In genomic region chr6:166826264-166826663, GRCh38 we compare ENCODE assay signal across 23 cellular contexts.
"Had no signal": no experiment of that assay in that cellular context is flagged by ENCODE, and none has a peak within 500 bp of the region (broad histone marks: within the 10 kb centered on the region; RNA-seq: fewer than 3 reads in every experiment).

No MANE protein-coding gene starts in this region.

- H3K36me3 ChIP-seq: gastroesophageal sphincter, right lobe of liver, thoracic aorta, vagina had no signal

- H3K27me3 ChIP-seq: body of pancreas, dorsolateral prefrontal cortex, gastroesophageal sphincter, right lobe of liver, vagina had no signal

- DNase-seq: activated CD4-positive, alpha-beta T cell treated with anti-CD3 and anti-CD28 coated beads for 36 hours; activated CD4-positive, CD25-positive, alpha-beta regulatory T cell; activated CD8-positive, alpha-beta memory T cell treated with anti-CD3 and anti-CD28 coated beads, Interleukin-2, amount 10 ng/mL, durations not matched to agents 7 days and 5 days; activated CD8-positive, alpha-beta T cell treated with anti-CD3 and anti-CD28 coated beads, Interleukin-2, amount 10 ng/mL, durations not matched to agents 7 days and 5 days; activated naive CD8-positive, alpha-beta T cell treated with anti-CD3 and anti-CD28 coated beads, Interleukin-2, amount 50 U/mL, for 24 hours; activated T-cell treated with anti-CD3 and anti-CD28 coated beads, Interleukin-2, amount 50 U/mL, for 48 hours; anterior cingulate cortex; body of pancreas; dorsolateral prefrontal cortex; effector memory CD4-positive, alpha-beta T cell; hippocampal formation; kidney; naive thymus-derived CD4-positive, alpha-beta T cell; right lobe of liver; stimulated activated CD4-positive, alpha-beta T cell treated with anti-CD3 and anti-CD28 coated beads, Interleukin-12 subunit alpha, Interleukin-12 subunit beta, amount 100 ng/mL, for 4 hours; stimulated activated CD4-positive, alpha-beta T cell treated with anti-CD3 and anti-CD28 coated beads, Interleukin-4, amount 100 ng/mL, for 24 hours; T-helper 2 cell had no signal

- H3K27ac ChIP-seq: body of pancreas, coronary artery, dorsolateral prefrontal cortex, gastroesophageal sphincter, right lobe of liver, skin epidermis, thoracic aorta, vagina had no signal

- ATAC-seq: activated CD4-positive, alpha-beta T cell treated with anti-CD3 and anti-CD28 coated beads for 36 hours; activated CD8-positive, alpha-beta memory T cell treated with anti-CD3 and anti-CD28 coated beads, Interleukin-2, amount 10 ng/mL, durations not matched to agents 7 days and 5 days; activated CD8-positive, alpha-beta T cell treated with anti-CD3 and anti-CD28 coated beads, Interleukin-2, amount 10 ng/mL, durations not matched to agents 7 days and 5 days; activated naive CD8-positive, alpha-beta T cell treated with anti-CD3 and anti-CD28 coated beads, Interleukin-2, amount 50 U/mL, for 24 hours; body of pancreas; gastroesophageal sphincter; naive thymus-derived CD4-positive, alpha-beta T cell; right lobe of liver; stimulated activated effector memory CD8-positive, alpha-beta T cell treated with anti-CD3 and anti-CD28 coated beads, Interleukin-12 subunit alpha, Interleukin-12 subunit beta, amount 100 ng/mL, for 72 hours had no signal

- H3K9me3 ChIP-seq: body of pancreas, gastroesophageal sphincter, right lobe of liver, thoracic aorta, vagina had no signal

- H3K4me3 ChIP-seq: body of pancreas, coronary artery, dorsolateral prefrontal cortex, gastroesophageal sphincter, right lobe of liver, skin epidermis, thoracic aorta, vagina had no signal

- H3K4me1 ChIP-seq: body of pancreas, right lobe of liver, vagina had no signal
